In genomic region chr18:23741967-23742366, GRCh38 we compare ENCODE assay signal across 1 cellular context. TPM values are rescaled to one million over a fixed set of nuclear protein-coding genes. Genes with fewer than 3 reads are reported as not detected.
"Had no signal": no experiment of that assay in that cellular context is flagged by ENCODE, and none has a peak within 500 bp of the region (broad histone marks: within the 10 kb centered on the region; RNA-seq: fewer than 3 reads in every experiment).

No MANE protein-coding gene starts in this region.

RNA-seq across cellular contexts. Expression of gene LAMA3, which starts 52.7 kb away (rescaled TPM):
- total RNA-seq: natural killer cell had no signal
